Comparison of ENCODE assay signal across 8 cellular contexts in the genomic region with DNA sequence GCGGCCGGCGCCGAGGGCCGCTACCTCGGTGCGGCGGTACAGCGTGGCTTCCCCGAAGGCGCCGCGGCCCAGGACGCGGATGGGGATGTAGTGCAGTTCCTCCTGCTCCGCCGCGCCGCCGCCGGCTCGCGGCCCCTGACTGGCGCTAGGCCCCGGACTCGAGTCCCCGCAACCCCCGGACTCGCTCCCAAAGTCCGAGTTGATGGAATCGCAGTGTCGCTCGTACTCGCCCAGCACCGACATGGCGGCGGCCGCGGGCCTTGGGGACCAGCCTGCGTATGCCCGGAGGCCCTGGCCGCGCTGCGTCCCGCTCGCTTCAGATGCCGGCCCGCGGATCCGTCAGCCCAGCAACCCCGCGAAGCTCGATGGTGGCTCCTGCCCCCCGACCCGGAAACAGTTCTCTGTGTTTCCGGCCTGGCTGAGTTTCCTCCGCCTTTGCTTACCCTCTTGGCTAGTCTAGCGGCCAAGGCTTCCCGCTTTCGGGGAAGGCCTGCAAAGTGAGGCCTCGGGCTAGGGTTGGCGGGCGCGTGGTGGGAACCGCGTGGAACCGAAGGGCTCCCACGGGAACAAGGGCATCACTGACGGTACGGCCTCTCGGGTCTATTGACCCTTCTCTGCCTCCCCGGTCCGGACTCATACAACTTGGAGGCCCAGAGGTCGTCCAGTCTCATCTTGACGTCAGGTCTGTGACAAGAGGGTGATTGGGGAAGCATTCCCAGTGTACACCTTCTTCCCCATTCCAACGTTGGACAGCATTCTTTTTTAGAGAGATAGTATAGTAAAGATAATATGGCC. TPM values are rescaled to one million over a fixed set of nuclear protein-coding genes. Genes with fewer than 3 reads are reported as not detected.
DNase-seq lines count a peak whose midpoint lies in the region; ATAC-seq and TF ChIP-seq lines count a peak whose summit lies in the region.

A gene (minus strand): TSS at position 370 of the 795 bp plus-strand sequence. CDS start 127 bp downstream, at position 243.

- TF ChIP-seq CTCF in OCI-LY1 (IDR thresholded peaks at IDR 0.05; ENCODE audit: low read length) (no peak), endothelial cell (IDR thresholded peaks at IDR 0.05; ENCODE audit: unreplicated experiment) (no peak)

- peak; percentile 85 for ATAC-seq in GM21381 (IDR thresholded peaks at IDR 0.05; ENCODE audit: unreplicated experiment)

- H3K9me3 ChIP-seq in HUES6 (ENCODE audit: control insufficient read depth, insufficient read depth, low read depth, low read length) (no peaks in the 10 kb centered on the region), OCI-LY1 (ENCODE audit: low read length) (no peaks in the 10 kb centered on the region)

- no peaks in the 10 kb centered on the region for H3K9me2 ChIP-seq in OCI-LY1 (ENCODE audit: low read depth, low read length)

- no peaks in the 10 kb centered on the region for H3K27me3 Mint-ChIP-seq in endothelial cell (ENCODE audit: unreplicated experiment)

- H4K20me1 ChIP-seq in OCI-LY1 (ENCODE audit: insufficient read depth, low read length) = no peaks in the 10 kb centered on the region

- H3K27me3 ChIP-seq in HUES6 (ENCODE audit: control insufficient read depth, insufficient read depth, low read length) (no peaks in the 10 kb centered on the region), OCI-LY1 (ENCODE audit: insufficient read depth, low read length) (no peaks in the 10 kb centered on the region)

- H3K36me3 ChIP-seq in HUES6 (ENCODE audit: control insufficient read depth, insufficient read depth, low read length) = peaks cover 4% of the 10 kb centered on the region; the same call in 1 of the 2 replicates
- H3K36me3 ChIP-seq in OCI-LY1 (ENCODE audit: insufficient read depth, low read length) = peaks cover 8% of the 10 kb centered on the region; the same call in 1 of the 2 replicates

- peak within 1 kb of the TSS; percentile 98 for H3K27ac Mint-ChIP-seq in endothelial cell (ENCODE audit: unreplicated experiment)

- H3K4me1 Mint-ChIP-seq in endothelial cell (ENCODE audit: unreplicated experiment) = peaks cover 26% of the 10 kb centered on the region

- H3K4me3 ChIP-seq in HUES6 (ENCODE audit: low read depth, low read length) (peak within 1 kb of the TSS; percentile 83), OCI-LY1 (ENCODE audit: low read depth, low read length, poor library complexity, severe bottlenecking) (peak within 1 kb of the TSS; percentile 91)

- H2AFZ ChIP-seq in OCI-LY1 (ENCODE audit: low read length) = 0 out of 2 replicates have a peak within 1 kb of the TSS, but pooled peaks have one; percentile 2

- H3K36me3 Mint-ChIP-seq in endothelial cell (ENCODE audit: low read depth, unreplicated experiment) = peaks cover 7% of the 10 kb centered on the region

- H3K4me3 Mint-ChIP-seq in endothelial cell (ENCODE audit: unreplicated experiment) = peak within 1 kb of the TSS; percentile 97

- peak; percentile 86 for DNase-seq in COR-L47 (lab: John Stamatoyannopoulos, UW)
- peak; percentile 88 for DNase-seq in activated CD8-positive, alpha-beta memory T cell treated with anti-CD3 and anti-CD28 coated beads, Interleukin-2, amount 50 U/mL, for 4 hours
- DNase-seq in endothelial cell (ENCODE audit: low spot score) = peak; percentile 86
- DNase-seq in middle frontal gyrus (ENCODE audit: extremely low spot score, low spot score) = peak; percentile 84
- peak; percentile 83 for DNase-seq in stimulated activated CD8-positive, alpha-beta memory T cell treated with anti-CD3 and anti-CD28 coated beads, Interleukin-2, amount 100 ng/mL, for 48 hours (ENCODE audit: low read depth in 2 of 2)

- peak within 1 kb of the TSS; percentile 96 for H3K9ac ChIP-seq in HUES6 (ENCODE audit: low read length)
- peak within 1 kb of the TSS; percentile 94 for H3K9ac ChIP-seq in OCI-LY1 (ENCODE audit: low read length)

- H3K79me2 ChIP-seq in OCI-LY1 (ENCODE audit: insufficient read depth, low read length) = peaks cover 32% of the 10 kb centered on the region

- no peaks in the 10 kb centered on the region for H3K9me3 Mint-ChIP-seq in endothelial cell (ENCODE audit: unreplicated experiment)

- peak within 1 kb of the TSS; percentile 100 for H3K4me2 ChIP-seq in OCI-LY1 (ENCODE audit: low read length)

- peaks cover 10% of the 10 kb centered on the region; the same call in 1 of the 2 replicates for H3K4me1 ChIP-seq in HUES6 (ENCODE audit: control insufficient read depth, insufficient read depth, low read length)
- peaks cover 40% of the 10 kb centered on the region for H3K4me1 ChIP-seq in OCI-LY1 (ENCODE audit: insufficient read depth, low read length, severe bottlenecking)

- H3K27ac ChIP-seq in HUES6 (ENCODE audit: low read depth, low read length) (peak within 1 kb of the TSS; percentile 70), OCI-LY1 (ENCODE audit: low read depth, low read length, poor library complexity, severe bottlenecking) (peak within 1 kb of the TSS; percentile 53)

- no peaks in the 10 kb centered on the region for H3F3A ChIP-seq in OCI-LY1 (ENCODE audit: insufficient read depth, low read length)

RNA-seq across cellular contexts. Expression of the gene that starts here (rescaled TPM):
- 74.3 TPM for total RNA-seq in endothelial cell (ENCODE audit: unreplicated experiment)

Comparison
In these comparisons a context has a peak if more than half of its experiments do, and no peak if none do; other contexts are left out.
1. Peak in every context shown above with its lines: DNase-seq, ATAC-seq, H3K4me3 ChIP-seq and H3K27ac ChIP-seq.